ENCODE assay signal across 11 cellular contexts in the genomic region with DNA sequence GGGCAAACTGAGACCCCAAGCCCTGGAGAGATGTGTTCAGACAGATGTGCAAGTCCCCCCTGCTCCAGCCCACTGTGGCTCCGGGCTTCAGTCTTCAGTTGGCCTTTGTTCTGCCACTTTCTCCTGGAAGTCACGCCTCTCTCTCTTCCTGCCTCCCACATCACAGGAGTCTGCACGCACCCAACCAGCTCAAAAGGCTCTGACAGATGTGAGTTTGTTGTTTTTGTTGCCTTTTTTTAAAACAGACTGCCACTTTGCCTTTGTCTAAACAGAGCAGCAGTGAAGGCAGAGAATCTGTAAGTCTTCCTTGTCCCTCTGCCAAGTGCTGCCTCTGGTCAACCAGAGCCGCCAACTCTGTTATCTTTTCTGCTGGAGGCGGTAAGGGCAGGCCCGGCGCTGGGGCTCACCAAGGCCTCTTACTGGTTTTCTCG.
DNase-seq lines count a peak whose midpoint lies in the region; ATAC-seq and TF ChIP-seq lines count a peak whose summit lies in the region.
"Had no signal": no experiment of that assay in that cellular context is flagged by ENCODE, and none has a peak within 500 bp of the region (broad histone marks: within the 10 kb centered on the region; RNA-seq: fewer than 3 reads in every experiment).

No MANE protein-coding gene starts in this region.

- H3K27ac ChIP-seq in right atrium auricular region (no peak overlapping the region), vagina (peak overlapping the region; percentile 74)

- H3K4me3 ChIP-seq in right atrium auricular region (no peak overlapping the region), vagina (no peak overlapping the region)
- H3K4me3 ChIP-seq: K562 had no signal

- DNase-seq in Right ventricle myocardium inferior (ENCODE audit: missing footprints) (no peak), right atrium auricular region (ENCODE audit: low spot score) (no peak), brain pericyte (ENCODE audit: low read depth, low spot score) (peak; percentile 83), islet precursor cell (peak; percentile 74), vagina (ENCODE audit: extremely low spot score in 2 of 2) (no peak), NCI-H146 (lab: John Stamatoyannopoulos, UW) (no peak)
- no peak for DNase-seq in effector CD4-positive, alpha-beta T cell
- DNase-seq: NCI-H524 treated with DMSO at 0.1 percent for 48 hours, posterior cingulate gyrus had no signal

- TF ChIP-seq CTCF in right atrium auricular region (IDR thresholded peaks at IDR 0.05) (no peak), vagina (IDR thresholded peaks at IDR 0.05) (no peak)

- no peaks in the 10 kb centered on the region for H3K9me3 ChIP-seq in right atrium auricular region
- H3K9me3 ChIP-seq in vagina, result no peaks in the 10 kb centered on the region

- TF ChIP-seq POLR2A in vagina (IDR thresholded peaks at IDR 0.05), result no peak

- ATAC-seq in Right ventricle myocardium inferior (peak; percentile 48), GM21717 (IDR thresholded peaks at IDR 0.05; ENCODE audit: unreplicated experiment) (no peak)
- ATAC-seq: K562 had no signal

- H3K36me3 ChIP-seq in right atrium auricular region (no peaks in the 10 kb centered on the region), vagina (no peaks in the 10 kb centered on the region)

- H3K27me3 ChIP-seq in right atrium auricular region, result no peaks in the 10 kb centered on the region
- H3K27me3 ChIP-seq in vagina, result no peaks in the 10 kb centered on the region

- intact Hi-C loops in Right ventricle myocardium inferior (cut with DNase I) (no loop called here), vagina (cut with DNase I) (no loop called here)

- H3K4me1 ChIP-seq in right atrium auricular region, result peaks cover 0 to 11% of the 10 kb centered on the region in 2 donors
- peaks cover 25% of the 10 kb centered on the region for H3K4me1 ChIP-seq in vagina

Comparison
In these comparisons a context has a peak if more than half of its experiments do, and no peak if none do; other contexts are left out.
1. DNase-seq: peak in brain pericyte (single experiment) and islet precursor cell (single experiment); none in Right ventricle myocardium inferior (single experiment), right atrium auricular region (single experiment), vagina (0 of 2), effector CD4-positive, alpha-beta T cell (single experiment) and NCI-H146 (single experiment).